In the genomic region with DNA sequence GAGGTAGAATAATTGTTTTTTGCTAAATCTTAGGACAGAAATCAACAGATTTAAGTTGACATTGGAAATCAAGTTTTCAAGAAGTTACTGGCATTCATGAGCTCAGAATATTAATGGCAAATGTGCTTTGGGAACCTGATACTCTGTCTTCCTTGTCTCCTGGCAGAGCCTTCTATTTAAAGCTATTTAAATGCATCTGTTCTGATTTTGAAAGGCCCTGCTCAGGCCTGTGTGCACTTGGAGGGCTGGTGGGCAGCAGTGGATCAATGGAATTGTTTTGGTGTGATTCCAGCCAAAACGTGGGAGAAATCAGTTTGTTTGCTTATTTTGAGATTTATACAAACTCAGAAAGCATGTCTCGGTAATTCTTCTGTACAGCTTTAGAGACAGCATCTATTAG, we compare ENCODE assay signal across 26 cellular contexts. TPM values are rescaled to one million over a fixed set of nuclear protein-coding genes. Genes with fewer than 3 reads are reported as not detected.
DNase-seq lines count a peak whose midpoint lies in the region; ATAC-seq and TF ChIP-seq lines count a peak whose summit lies in the region.
"Had no signal": no experiment of that assay in that cellular context is flagged by ENCODE, and none has a peak within 500 bp of the region (broad histone marks: within the 10 kb centered on the region; RNA-seq: fewer than 3 reads in every experiment).

No MANE protein-coding gene starts in this region.

- 53 to 56% methylated on average over 2 of the region's 2 CpGs for WGBS in GM23248 (ENCODE audit: low coverage in 1 of 2, low lambda C conversion rate in 2 of 2, missing lambda C conversion rate in 2 of 2), 2 experiments

- H3K9ac ChIP-seq in iPS-20b (ENCODE audit: low read depth, low read length) (no peak overlapping the region), GM23248 (no peak overlapping the region)

- H3K4me3 ChIP-seq in GM23338 (peak overlapping the region; percentile 38), iPS-20b (ENCODE audit: low read length) (peak overlapping the region; percentile 44; the same call in 1 of the 2 replicates), gastrocnemius medialis (no peak overlapping the region), GM23248 (no peak overlapping the region)
- H3K4me3 ChIP-seq: SK-N-MC, upper lobe of right lung had no signal

- H3K79me2 ChIP-seq in GM23338 (replicated peaks; ENCODE audit: insufficient read depth) (peaks cover 66% of the 10 kb centered on the region), GM23248 (ENCODE audit: insufficient read depth) (peaks cover 86% of the 10 kb centered on the region)

- H3F3A ChIP-seq in GM23338 (replicated peaks; ENCODE audit: low read depth) (no peaks in the 10 kb centered on the region), GM23248 (ENCODE audit: insufficient read depth) (peaks cover 4% of the 10 kb centered on the region; the same call in 1 of the 2 replicates)

- H3K9me3 Mint-ChIP-seq in GM23338 (peaks cover 27% of the 10 kb centered on the region), chondrocyte (ENCODE audit: low read depth) (no peaks in the 10 kb centered on the region)
- H3K9me3 Mint-ChIP-seq: activated naive CD8-positive, alpha-beta T cell treated with anti-CD3 and anti-CD28 coated beads for 36 hours had no signal

- H3K27me3 Mint-ChIP-seq in GM23338 (ENCODE audit: insufficient read depth, low read depth, poor library complexity) (peaks cover 2% of the 10 kb centered on the region), chondrocyte (ENCODE audit: low read depth) (no peaks in the 10 kb centered on the region)
- H3K27me3 Mint-ChIP-seq: activated naive CD8-positive, alpha-beta T cell treated with anti-CD3 and anti-CD28 coated beads for 36 hours; stimulated activated memory B cell treated with anti-CD40 and anti-IgM and Interleukin-4, amounts not matched to agents 10 μg/mL and 1 μg/mL and 100 μg/mL, for 72 hours had no signal

- TF ChIP-seq POLR2A in gastrocnemius medialis (IDR thresholded peaks at IDR 0.05) = no peak

- DNase-seq in GM23338 (ENCODE audit: low spot score) (no peak), LHCN-M2 (ENCODE audit: low read depth) (peak; percentile 35), chondrocyte (ENCODE audit: low spot score) (no peak), gastrocnemius medialis (no peak), GM23248 (no peak), COR-L47 (lab: John Stamatoyannopoulos, UW) (no peak)
- DNase-seq: activated naive CD8-positive, alpha-beta T cell treated with anti-CD3 and anti-CD28 coated beads for 36 hours; activated T-cell treated with anti-CD3 and anti-CD28 coated beads for 4 hours; Calu3; HFFc6; mammary epithelial cell; NCI-H2029; posterior cingulate gyrus; stimulated activated CD4-positive, alpha-beta T cell treated with anti-CD3 and anti-CD28 coated beads, Interleukin-4, amount 100 ng/mL, for 24 hours; substantia nigra; upper lobe of right lung had no signal

- no peaks in the 10 kb centered on the region for H4K20me1 ChIP-seq in GM23338 (replicated peaks; ENCODE audit: insufficient read depth)
- no peaks in the 10 kb centered on the region for H4K20me1 ChIP-seq in GM23248 (ENCODE audit: insufficient read depth)

- H3K36me3 Mint-ChIP-seq in GM23338 (ENCODE audit: low read depth) = peaks cover 28% of the 10 kb centered on the region
- H3K36me3 Mint-ChIP-seq in chondrocyte (ENCODE audit: low read depth) = no peaks in the 10 kb centered on the region
- H3K36me3 Mint-ChIP-seq: activated naive CD8-positive, alpha-beta T cell treated with anti-CD3 and anti-CD28 coated beads for 36 hours; stimulated activated memory B cell treated with anti-CD40 and anti-IgM and Interleukin-4, amounts not matched to agents 10 μg/mL and 1 μg/mL and 100 μg/mL, for 72 hours had no signal

- in situ Hi-C loops in gastrocnemius medialis (cut with MboI; ENCODE audit: low sequenced_read_pairs in 4 of 4) (no loop called here), GM23248 (cut with MboI) (no loop called here)

- H3K27ac Mint-ChIP-seq in GM23338 (peak overlapping the region; percentile 95), chondrocyte (ENCODE audit: unreplicated experiment) (peak overlapping the region; percentile 52)
- H3K27ac Mint-ChIP-seq: activated naive CD8-positive, alpha-beta T cell treated with anti-CD3 and anti-CD28 coated beads for 36 hours; HFFc6; stimulated activated memory B cell treated with anti-CD40 and anti-IgM and Interleukin-4, amounts not matched to agents 10 μg/mL and 1 μg/mL and 100 μg/mL, for 72 hours had no signal

- H3K4me2 ChIP-seq in GM23338 (peak overlapping the region; percentile 70), GM23248 (ENCODE audit: unreplicated experiment) (no peak overlapping the region)

- H2AFZ ChIP-seq in GM23338 (no peak overlapping the region), GM23248 (no peak overlapping the region)

- H3K27me3 ChIP-seq in GM23338 (ENCODE audit: insufficient read depth) (no peaks in the 10 kb centered on the region), iPS-20b (ENCODE audit: insufficient read depth, low read length) (no peaks in the 10 kb centered on the region), gastrocnemius medialis (no peaks in the 10 kb centered on the region), GM23248 (replicated peaks; ENCODE audit: insufficient read depth) (no peaks in the 10 kb centered on the region)
- H3K27me3 ChIP-seq: upper lobe of right lung had no signal

- H3K36me3 ChIP-seq in GM23338 (ENCODE audit: insufficient read depth) (no peaks in the 10 kb centered on the region), iPS-20b (ENCODE audit: insufficient read depth, low read depth, low read length) (no peaks in the 10 kb centered on the region), gastrocnemius medialis (no peaks in the 10 kb centered on the region), GM23248 (ENCODE audit: low read depth) (no peaks in the 10 kb centered on the region)
- H3K36me3 ChIP-seq: upper lobe of right lung had no signal

- H3K9me2 ChIP-seq in GM23338 (ENCODE audit: insufficient read depth) (no peaks in the 10 kb centered on the region), GM23248 (ENCODE audit: insufficient read depth) (no peaks in the 10 kb centered on the region)

- peak; percentile 73 for ATAC-seq in GM23338
- no peak for ATAC-seq in gastrocnemius medialis
- ATAC-seq: HepG2; sciatic nerve; stimulated activated memory B cell treated with anti-CD40 and anti-IgM and Interleukin-4, amounts not matched to agents 10 μg/mL and 1 μg/mL and 100 μg/mL, for 72 hours; upper lobe of right lung had no signal

- H3K27ac ChIP-seq in GM23338 (ENCODE audit: low read depth) = peak overlapping the region; percentile 33; the same call in 1 of the 2 replicates
- H3K27ac ChIP-seq in iPS-20b (ENCODE audit: low read length) = no peak overlapping the region
- H3K27ac ChIP-seq in gastrocnemius medialis = no peak overlapping the region
- H3K27ac ChIP-seq in GM23248 = no peak overlapping the region
- H3K27ac ChIP-seq: C4-2B, HL-60, RWPE1, SK-N-MC, upper lobe of right lung had no signal

- peaks cover 39% of the 10 kb centered on the region for H3K4me1 ChIP-seq in GM23338 (ENCODE audit: insufficient read depth)
- peaks cover 30% of the 10 kb centered on the region; the same call in 1 of the 2 replicates for H3K4me1 ChIP-seq in iPS-20b (ENCODE audit: insufficient read depth, low read length)
- H3K4me1 ChIP-seq in gastrocnemius medialis = no peaks in the 10 kb centered on the region
- H3K4me1 ChIP-seq in GM23248 (ENCODE audit: insufficient read depth) = peaks cover 11% of the 10 kb centered on the region
- H3K4me1 ChIP-seq: upper lobe of right lung had no signal

- intact Hi-C loops in gastrocnemius medialis (cut with DNase I; ENCODE audit: low total_unique reads) = no loop called here

- H3K4me3 Mint-ChIP-seq in GM23338 (peak overlapping the region; percentile 57), chondrocyte (ENCODE audit: unreplicated experiment) (no peak overlapping the region)
- H3K4me3 Mint-ChIP-seq: activated naive CD8-positive, alpha-beta T cell treated with anti-CD3 and anti-CD28 coated beads for 36 hours; HFFc6; stimulated activated memory B cell treated with anti-CD40 and anti-IgM and Interleukin-4, amounts not matched to agents 10 μg/mL and 1 μg/mL and 100 μg/mL, for 72 hours had no signal

- peaks cover 38% of the 10 kb centered on the region for H3K4me1 Mint-ChIP-seq in GM23338
- peaks cover 30% of the 10 kb centered on the region for H3K4me1 Mint-ChIP-seq in chondrocyte (ENCODE audit: low read depth)
- H3K4me1 Mint-ChIP-seq: activated naive CD8-positive, alpha-beta T cell treated with anti-CD3 and anti-CD28 coated beads for 36 hours; stimulated activated memory B cell treated with anti-CD40 and anti-IgM and Interleukin-4, amounts not matched to agents 10 μg/mL and 1 μg/mL and 100 μg/mL, for 72 hours had no signal

- TF ChIP-seq CTCF in GM23338 (conservative IDR thresholded peaks at IDR 0.05; ENCODE audit: low read depth in 2 of 2) (no peak), chondrocyte (IDR thresholded peaks at IDR 0.05) (no peak), gastrocnemius medialis (IDR thresholded peaks at IDR 0.05 in 4 of 5, conservative IDR thresholded peaks at IDR 0.05 in 1 of 5) (no peak)

- H3K9me3 ChIP-seq in iPS-20b (ENCODE audit: insufficient read depth, low read depth, low read length) (peaks cover 24% of the 10 kb centered on the region), gastrocnemius medialis (no peaks in the 10 kb centered on the region), GM23248 (ENCODE audit: low read depth) (no peaks in the 10 kb centered on the region)
- H3K9me3 ChIP-seq: upper lobe of right lung had no signal

TF ChIP-seq in GM23338, 12 proteins besides CTCF, POLR2A, EP300 and RAD21 (continues in another document):
- TF ChIP-seq CREB1 (CRISPR knock-in tag; IDR thresholded peaks at IDR 0.05; ENCODE audit: low read depth) (no peak), ZNF114 (CRISPR knock-in tag; IDR thresholded peaks at IDR 0.05) (no peak), STAT1 (IDR thresholded peaks at IDR 0.05; ENCODE audit: unreplicated experiment) (no peak), JUNB (IDR thresholded peaks at IDR 0.05; ENCODE audit: unreplicated experiment) (no peak)

RNA-seq across cellular contexts. Expression of a gene that starts 38.5 kb away (rescaled TPM):
- 15.2 and 15.4 TPM in 2 replicates for total RNA-seq in GM23338 (2014; rRNA removed; shearing (Covaris generic))
- polyA plus RNA-seq in GM23338 (2016; fragmentation: Nextera tagmentation; extraction: Ambion mirVana) (4.5 and 5.0 TPM in 2 replicates), GM23248 (2016; fragmentation: Nextera tagmentation; extraction: Ambion mirVana) (2.6 and 3.2 TPM in 2 replicates)
- total RNA-seq in LHCN-M2 (2014; rRNA removed) (6.2 and 7.6 TPM in 2 replicates), chondrocyte (24.7 to 32.6 TPM (median 31.4 TPM) in 3 replicates), gastrocnemius medialis (1 to 10 TPM; 2.4 to 4.9 (median 3.1) TPM)
- 6.8 TPM for polyA plus RNA-seq in LHCN-M2 (2012)
- total RNA-seq in GM23248 (2014; rRNA removed; shearing (Covaris generic)) = 7.5 and 8.7 TPM in 2 replicates
- total RNA-seq: activated naive CD8-positive, alpha-beta T cell treated with anti-CD3 and anti-CD28 coated beads for 36 hours; Calu3; OCI-LY7; T-helper 2 cell treated with Interferon-gamma antibody and Interleukin-4, amounts not matched to agents 100 ng/mL and 5 ng/mL, for 36 hours had no signal
- polyA plus RNA-seq: HepG2 had no signal

Comparison
In these comparisons a context has a peak if more than half of its experiments do, and no peak if none do; other contexts are left out.
1. H3K4me3 ChIP-seq: peak in GM23338 (single experiment) and iPS-20b (single experiment); none in gastrocnemius medialis (0 of 4) and GM23248 (single experiment).